ENCODE assay signal across 8 cellular contexts in the genomic region with DNA sequence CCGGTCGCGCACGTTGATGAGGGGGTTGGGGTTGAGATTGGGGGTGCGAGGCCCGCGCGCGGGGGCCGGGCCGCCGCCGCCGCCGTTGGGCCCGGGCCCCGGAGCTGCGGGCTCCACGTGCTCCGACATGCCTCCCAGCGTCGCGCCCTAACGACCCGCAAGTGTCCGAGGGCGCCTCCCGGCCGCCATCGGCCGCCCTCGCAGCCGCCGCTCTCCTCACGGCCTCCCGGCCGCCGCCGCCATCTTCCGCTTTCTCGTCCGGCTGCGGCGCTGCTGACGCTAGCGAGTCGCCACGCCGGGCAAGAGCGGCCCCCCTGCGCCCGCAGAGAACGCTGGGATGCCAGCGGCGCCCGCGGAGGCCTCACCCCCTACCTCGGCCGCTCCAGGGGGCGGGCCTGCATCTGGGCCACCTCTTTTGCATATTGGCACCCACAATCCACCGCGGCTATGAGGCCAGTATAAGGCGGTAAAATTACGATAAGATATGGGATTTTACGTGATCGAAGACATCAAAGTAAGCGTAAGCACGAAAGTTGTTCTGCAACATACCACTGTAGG. TPM values are rescaled to one million over a fixed set of nuclear protein-coding genes. Genes with fewer than 3 reads are reported as not detected.
DNase-seq lines count a peak whose midpoint lies in the region; TF ChIP-seq lines count a peak whose summit lies in the region.

A gene (minus strand): TSS at position 256 of the 558 bp plus-strand sequence. CDS start 127 bp downstream, at position 129.

- no peaks in the 10 kb centered on the region for H3K36me3 Mint-ChIP-seq in neural progenitor cell

- peaks cover 11% of the 10 kb centered on the region for H3K27me3 Mint-ChIP-seq in neural progenitor cell (ENCODE audit: insufficient read depth, low read depth)

- H3K4me2 ChIP-seq in neural progenitor cell: peak within 1 kb of the TSS; percentile 97

- DNase-seq in GM03348 (ENCODE audit: low spot score): peak; percentile 99
- peak; percentile 96 for DNase-seq in HEK293T (ENCODE audit: extremely low spot score)
- DNase-seq in MV-4-11 (lab: John Stamatoyannopoulos, UW): peak; percentile 96
- peak; percentile 98 to 99 for DNase-seq in SJSA1 (ENCODE audit: low read depth in 1 of 2, low spot score in 2 of 2)
- DNase-seq in activated gamma-delta T cell treated with anti-CD3 and anti-CD28 coated beads, Interleukin-2, amount 50 U/mL, for 16 hours (ENCODE audit: low read depth): peak; percentile 97
- peak; percentile 98 for DNase-seq in fibroblast of villous mesenchyme (ENCODE audit: low read depth)
- peak; percentile 98 for DNase-seq in neural progenitor cell (ENCODE audit: low spot score)

- POLR2A ChIA-PET in HEK293T (lab: Yijun Ruan, JAX): interaction anchor here (0.6 to 4.3 kb wide), 8 partner anchors 11 to 248 kb away, joined by 3 to 16 read pairs (median 4); a partner anchor contains a TSS

- no peaks in the 10 kb centered on the region for H3K9me3 Mint-ChIP-seq in neural progenitor cell

- H3K27ac Mint-ChIP-seq in neural progenitor cell: peak within 1 kb of the TSS; percentile 100

- CTCF ChIA-PET in HEK293T (lab: Yijun Ruan, JAX): interaction anchor here (0.6 kb wide), 1 partner anchor 434 kb away, joined by 4 read pairs; no protein-coding TSS in a partner anchor

- H3K9me3 ChIP-seq in SJSA1 (replicated peaks) (no peaks in the 10 kb centered on the region; the same call in 1 of the 2 replicates), neural progenitor cell (ENCODE audit: low read depth) (no peaks in the 10 kb centered on the region), stomach smooth muscle (ENCODE audit: control insufficient read depth in 2 of 2, low read length in 2 of 2) (no peaks in the 10 kb centered on the region)

- peaks cover 49% of the 10 kb centered on the region for H3K79me2 ChIP-seq in neural progenitor cell (ENCODE audit: low read depth)

- H3K4me3 Mint-ChIP-seq in neural progenitor cell: peak within 1 kb of the TSS; percentile 91

- H3K9ac ChIP-seq in neural progenitor cell: peak within 1 kb of the TSS; percentile 85
- H3K9ac ChIP-seq in stomach smooth muscle (ENCODE audit: low read length in 2 of 2): peak within 1 kb of the TSS; percentile 76 to 83

- H2AFZ ChIP-seq in neural progenitor cell (replicated peaks): peak within 1 kb of the TSS; percentile 27

- H3F3A ChIP-seq in neural progenitor cell (ENCODE audit: low read depth): peaks cover 33% of the 10 kb centered on the region

- H3K27ac ChIP-seq in SJSA1 (peak within 1 kb of the TSS; percentile 95), neural progenitor cell (peak within 1 kb of the TSS; percentile 95), stomach smooth muscle (ENCODE audit: low read length) (peak within 1 kb of the TSS; percentile 97)

- H4K20me1 ChIP-seq in neural progenitor cell (ENCODE audit: low read depth): peaks cover 47% of the 10 kb centered on the region

- H3K27me3 ChIP-seq in SJSA1 (replicated peaks): no peaks in the 10 kb centered on the region
- H3K27me3 ChIP-seq in neural progenitor cell: no peaks in the 10 kb centered on the region
- H3K27me3 ChIP-seq in stomach smooth muscle (ENCODE audit: control insufficient read depth in 1 of 2, insufficient read depth in 2 of 2, low read length in 2 of 2): no peaks in the 10 kb centered on the region

- peaks cover 48% of the 10 kb centered on the region for H3K4me1 ChIP-seq in SJSA1 (replicated peaks)
- H3K4me1 ChIP-seq in neural progenitor cell: peaks cover 17% of the 10 kb centered on the region
- peaks cover 55% of the 10 kb centered on the region for H3K4me1 ChIP-seq in stomach smooth muscle (ENCODE audit: control insufficient read depth, insufficient read depth, low read length)

- TF ChIP-seq CTCF in fibroblast of villous mesenchyme (IDR thresholded peaks at IDR 0.05; ENCODE audit: insufficient read depth, low read depth, low read length): no peak
- peak; percentile 23 for TF ChIP-seq CTCF in neural progenitor cell (IDR thresholded peaks at IDR 0.05)

- peak within 1 kb of the TSS; percentile 95 for H3K4me3 ChIP-seq in SJSA1
- H3K4me3 ChIP-seq in fibroblast of villous mesenchyme (ENCODE audit: low read depth, low read length): peak within 1 kb of the TSS; percentile 84
- peak within 1 kb of the TSS; percentile 97 for H3K4me3 ChIP-seq in neural progenitor cell
- H3K4me3 ChIP-seq in stomach smooth muscle (ENCODE audit: low read length in 2 of 2): peak within 1 kb of the TSS; percentile 94

- H3K4me1 Mint-ChIP-seq in neural progenitor cell: peaks cover 38% of the 10 kb centered on the region

- H3K36me3 ChIP-seq in SJSA1 (peaks cover 40% of the 10 kb centered on the region), neural progenitor cell (no peaks in the 10 kb centered on the region), stomach smooth muscle (ENCODE audit: control insufficient read depth in 2 of 2, insufficient read depth in 2 of 2, low read length in 2 of 2) (no peaks in the 10 kb centered on the region)

TF ChIP-seq in HEK293T, 16 proteins besides CTCF, POLR2A, EP300 and RAD21:
- TF ChIP-seq FOXK2 (IDR thresholded peaks at IDR 0.05) (no peak), BHLHE40 (IDR thresholded peaks at IDR 0.05; ENCODE audit: borderline replicate concordance) (no peak), NFRKB (IDR thresholded peaks at IDR 0.05) (no peak), ARNT (IDR thresholded peaks at IDR 0.05) (no peak), LEF1 (IDR thresholded peaks at IDR 0.05; ENCODE audit: borderline replicate concordance) (peak; percentile 70), ELF4 (IDR thresholded peaks at IDR 0.05) (no peak), FOXM1 (IDR thresholded peaks at IDR 0.05; ENCODE audit: borderline replicate concordance) (0 out of 2 replicates have a peak, but pooled peaks have one; percentile 9)

RNA-seq across cellular contexts. Expression of the gene that starts here (rescaled TPM):
- 122 and 131 TPM in 2 replicates for total RNA-seq in SJSA1 (2014; rRNA removed; shearing (Covaris generic))
- 79.2 and 84.6 TPM in 2 replicates for total RNA-seq in fibroblast of villous mesenchyme
- total RNA-seq in neural progenitor cell (ENCODE audit: low replicate concordance): 31.7 and 175 TPM in 2 replicates

Comparison
In these comparisons a context has a peak if more than half of its experiments do, and no peak if none do; other contexts are left out.
1. Peak in every context shown above with its lines: DNase-seq, H3K4me3 ChIP-seq and H3K27ac ChIP-seq.